Comparison of ENCODE assay signal across 21 cellular contexts in genomic region chr2:163752252-163752651, GRCh38. TPM values are rescaled to one million over a fixed set of nuclear protein-coding genes. Genes with fewer than 3 reads are reported as not detected.
"Had no signal": no experiment of that assay in that cellular context is flagged by ENCODE, and none has a peak within 500 bp of the region (broad histone marks: within the 10 kb centered on the region; RNA-seq: fewer than 3 reads in every experiment).

No MANE protein-coding gene starts in this region.

- H3K4me2 ChIP-seq: hepatocyte, smooth muscle cell had no signal

- H2AFZ ChIP-seq: hepatocyte had no signal

- H3K27ac ChIP-seq: hepatocyte, left ventricle myocardium inferior, tibial nerve had no signal

- H3K9me3 ChIP-seq: left ventricle myocardium inferior, tibial nerve had no signal

- H3K4me3 Mint-ChIP-seq: activated CD4-positive, alpha-beta T cell treated with anti-CD3 and anti-CD28 coated beads, Interleukin-2, amount 10 ng/mL, durations not matched to agents 7 days and 5 days; activated naive CD8-positive, alpha-beta T cell treated with anti-CD3 and anti-CD28 coated beads, Interleukin-2, amount 10 ng/mL, durations not matched to agents 7 days and 5 days; activated T-helper 1 cell treated with anti-CD3 and anti-CD28 coated beads, Interleukin-12 subunit alpha, Interleukin-12 subunit beta, Interleukin-2, Interleukin-4 antibody, amounts not matched to agents 30 ng/mL and 10 ng/mL and 1 ng/mL, durations not matched to agents 14 hours and 24 hours and 36 hours; endodermal cell; naive thymus-derived CD8-positive, alpha-beta T cell; T-helper 2 cell treated with Interferon-gamma antibody and Interleukin-4, amounts not matched to agents 5 μg/mL and 100 μg/mL, for 36 hours had no signal

- ATAC-seq: esophagus mucosa; naive thymus-derived CD8-positive, alpha-beta T cell; right cardiac atrium had no signal

- H3K36me3 ChIP-seq: left ventricle myocardium inferior, tibial nerve had no signal

- H3K4me1 ChIP-seq: left ventricle myocardium inferior had no signal

- DNase-seq: activated CD4-positive, alpha-beta T cell treated with anti-CD3 and anti-CD28 coated beads, Interleukin-2, amount 10 ng/mL, durations not matched to agents 7 days and 5 days; activated CD4-positive, CD25-positive, alpha-beta regulatory T cell; activated naive CD4-positive, alpha-beta T cell; activated naive CD8-positive, alpha-beta T cell treated with anti-CD3 and anti-CD28 coated beads, Interleukin-2, amount 10 ng/mL, durations not matched to agents 7 days and 5 days; endodermal cell; islet precursor cell; left ventricle myocardium inferior; naive thymus-derived CD8-positive, alpha-beta T cell; posterior cingulate gyrus; right cardiac atrium; stimulated activated CD4-positive, alpha-beta T cell treated with anti-CD3 and anti-CD28 coated beads, Interleukin-4, amount 100 ng/mL, for 4 hours; stimulated activated CD8-positive, alpha-beta memory T cell treated with anti-CD3 and anti-CD28 coated beads, Interleukin-4, amount 100 ng/mL, for 48 hours; stimulated activated naive CD4-positive, alpha-beta T cell treated with Interleukin-2 at 50 U/mL for 16 hours; substantia nigra had no signal

- H3K27ac Mint-ChIP-seq: activated CD4-positive, alpha-beta T cell treated with anti-CD3 and anti-CD28 coated beads, Interleukin-2, amount 10 ng/mL, durations not matched to agents 7 days and 5 days; activated naive CD8-positive, alpha-beta T cell treated with anti-CD3 and anti-CD28 coated beads, Interleukin-2, amount 10 ng/mL, durations not matched to agents 7 days and 5 days; activated T-helper 1 cell treated with anti-CD3 and anti-CD28 coated beads, Interleukin-12 subunit alpha, Interleukin-12 subunit beta, Interleukin-2, Interleukin-4 antibody, amounts not matched to agents 30 ng/mL and 10 ng/mL and 1 ng/mL, durations not matched to agents 14 hours and 24 hours and 36 hours; endodermal cell; naive thymus-derived CD8-positive, alpha-beta T cell; T-helper 2 cell treated with Interferon-gamma antibody and Interleukin-4, amounts not matched to agents 5 μg/mL and 100 μg/mL, for 36 hours had no signal

- H3K4me1 Mint-ChIP-seq: activated CD4-positive, alpha-beta T cell treated with anti-CD3 and anti-CD28 coated beads, Interleukin-2, amount 10 ng/mL, durations not matched to agents 7 days and 5 days; activated naive CD8-positive, alpha-beta T cell treated with anti-CD3 and anti-CD28 coated beads, Interleukin-2, amount 10 ng/mL, durations not matched to agents 7 days and 5 days; endodermal cell; naive thymus-derived CD8-positive, alpha-beta T cell had no signal

- H3K79me2 ChIP-seq: hepatocyte had no signal

- H3K4me3 ChIP-seq: hepatocyte, left ventricle myocardium inferior, smooth muscle cell, tibial nerve had no signal

- H3K36me3 Mint-ChIP-seq: activated naive CD8-positive, alpha-beta T cell treated with anti-CD3 and anti-CD28 coated beads, Interleukin-2, amount 10 ng/mL, durations not matched to agents 7 days and 5 days; naive thymus-derived CD8-positive, alpha-beta T cell had no signal

- H3K27me3 ChIP-seq: hepatocyte, tibial nerve had no signal

- H3K27me3 Mint-ChIP-seq: activated CD4-positive, alpha-beta T cell treated with anti-CD3 and anti-CD28 coated beads, Interleukin-2, amount 10 ng/mL, durations not matched to agents 7 days and 5 days; activated naive CD8-positive, alpha-beta T cell treated with anti-CD3 and anti-CD28 coated beads, Interleukin-2, amount 10 ng/mL, durations not matched to agents 7 days and 5 days; naive thymus-derived CD8-positive, alpha-beta T cell had no signal

- H3K9me3 Mint-ChIP-seq: activated CD4-positive, alpha-beta T cell treated with anti-CD3 and anti-CD28 coated beads, Interleukin-2, amount 10 ng/mL, durations not matched to agents 7 days and 5 days; activated naive CD8-positive, alpha-beta T cell treated with anti-CD3 and anti-CD28 coated beads, Interleukin-2, amount 10 ng/mL, durations not matched to agents 7 days and 5 days; activated T-helper 1 cell treated with anti-CD3 and anti-CD28 coated beads, Interleukin-12 subunit alpha, Interleukin-12 subunit beta, Interleukin-2, Interleukin-4 antibody, amounts not matched to agents 30 ng/mL and 10 ng/mL and 1 ng/mL, durations not matched to agents 14 hours and 24 hours and 36 hours; endodermal cell; T-helper 2 cell treated with Interferon-gamma antibody and Interleukin-4, amounts not matched to agents 5 μg/mL and 100 μg/mL, for 36 hours had no signal

RNA-seq across cellular contexts. Expression of gene FIGN, which starts 16.4 kb away (rescaled TPM):
- total RNA-seq: activated CD4-positive, alpha-beta T cell treated with anti-CD3 and anti-CD28 coated beads, Interleukin-2, amount 10 ng/mL, durations not matched to agents 7 days and 5 days; activated CD8-positive, alpha-beta memory T cell treated with anti-CD3 and anti-CD28 coated beads for 36 hours; activated naive CD8-positive, alpha-beta T cell treated with anti-CD3 and anti-CD28 coated beads, Interleukin-2, amount 10 ng/mL, durations not matched to agents 7 days and 5 days; activated T-helper 1 cell treated with anti-CD3 and anti-CD28 coated beads, Interleukin-12 subunit alpha, Interleukin-12 subunit beta, Interleukin-2, Interleukin-4 antibody, amounts not matched to agents 30 ng/mL and 10 ng/mL and 1 ng/mL, durations not matched to agents 14 hours and 24 hours and 36 hours; naive thymus-derived CD8-positive, alpha-beta T cell had no signal
